ENCODE assay signal across 8 cellular contexts in the genomic region with DNA sequence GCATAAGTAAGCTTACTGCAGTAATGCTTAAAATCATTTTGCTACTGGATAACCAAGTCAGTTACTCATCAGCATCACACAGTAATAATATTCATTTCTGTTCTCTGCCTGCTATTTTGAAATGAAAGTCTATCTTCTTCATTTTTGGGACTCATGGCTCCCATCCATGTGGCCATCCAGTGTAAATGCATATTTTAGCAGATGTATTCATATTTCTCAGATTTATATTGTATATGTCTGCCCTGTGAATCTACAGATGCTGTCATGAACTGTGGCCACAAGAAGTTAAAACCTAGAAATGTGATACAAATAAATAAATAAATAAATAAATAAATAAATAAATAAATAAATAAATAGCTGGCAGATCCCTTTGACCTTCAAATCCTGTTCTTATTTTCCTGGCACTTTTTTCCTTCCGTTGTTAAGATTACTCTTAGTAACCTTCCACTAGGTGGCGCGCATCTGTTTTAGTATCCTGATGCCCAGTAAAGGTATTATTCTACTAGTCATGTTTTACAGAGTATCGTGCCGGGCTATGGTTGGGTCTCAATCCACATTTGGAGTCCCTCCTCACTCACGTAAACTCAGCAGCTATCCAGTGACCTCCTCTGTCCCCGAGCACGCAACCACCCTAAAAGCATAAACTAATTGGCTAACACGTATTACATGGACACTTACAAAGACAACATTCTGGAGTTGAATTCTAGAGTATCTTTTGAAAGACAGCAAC.
A peak's percentile ranks its signal among the peaks of the same experiment; 100 is the strongest.
DNase-seq lines count a peak whose midpoint lies in the region; ATAC-seq and TF ChIP-seq lines count a peak whose summit lies in the region.

No MANE protein-coding gene starts in this region.

- no peak for TF ChIP-seq EP300 in Ishikawa (IDR thresholded peaks at IDR 0.05; ENCODE audit: borderline replicate concordance)

- H3K9ac ChIP-seq in OCI-LY3 (ENCODE audit: low read length), result no peak overlapping the region

- no peaks in the 10 kb centered on the region for H3K27me3 ChIP-seq in OCI-LY3 (ENCODE audit: low read depth, low read length)

- no peaks in the 10 kb centered on the region for H4K20me1 ChIP-seq in OCI-LY3 (ENCODE audit: insufficient read depth, low read length)

- peaks cover 34 to 70% (median 61%) of the 10 kb centered on the region in 4 donors for H3K4me1 Mint-ChIP-seq in naive thymus-derived CD8-positive, alpha-beta T cell
- H3K4me1 Mint-ChIP-seq in stimulated activated naive CD8-positive, alpha-beta T cell treated with anti-CD3 and anti-CD28 coated beads, Interleukin-15, amount 100 ng/mL, for 72 hours, result peaks cover 75% of the 10 kb centered on the region

- TF ChIP-seq RAD21 in Ishikawa (IDR thresholded peaks at IDR 0.05; ENCODE audit: low read depth), result peak; percentile 61

- DNase-seq in activated CD8-positive, alpha-beta memory T cell treated with anti-CD3 and anti-CD28 coated beads, Interleukin-2, amount 50 U/mL, for 1 hour (ENCODE audit: extremely low read depth), result peak; percentile 63
- DNase-seq in epithelial cell of prostate (ENCODE audit: low read depth, low spot score), result peak; percentile 20
- DNase-seq in naive thymus-derived CD8-positive, alpha-beta T cell, result peak; percentile 53 to 83 (median 68)
- peak; percentile 60 to 62 for DNase-seq in stimulated activated naive CD8-positive, alpha-beta T cell treated with anti-CD3 and anti-CD28 coated beads, Interleukin-15, amount 100 ng/mL, for 72 hours

- H3K36me3 ChIP-seq in OCI-LY3 (replicated peaks; ENCODE audit: low read depth, low read length), result no peaks in the 10 kb centered on the region

- POLR2A ChIA-PET in naive thymus-derived CD8-positive, alpha-beta T cell (lab: Charles Lee), result interaction anchor here (0.6 to 17.3 kb wide), 12 partner anchors 16 to 147 kb away, joined by 3 to 431 read pairs (median 4); partner anchors contain the start of gene IL7R

- no peak overlapping the region for H3K4me2 ChIP-seq in OCI-LY3 (ENCODE audit: low read length)

- no peaks in the 10 kb centered on the region for H3K36me3 Mint-ChIP-seq in naive thymus-derived CD8-positive, alpha-beta T cell

- no peaks in the 10 kb centered on the region for H3K4me1 ChIP-seq in OCI-LY3 (ENCODE audit: low read length)

- no peaks in the 10 kb centered on the region for H3K79me2 ChIP-seq in OCI-LY3 (ENCODE audit: low read length)

- TF ChIP-seq CTCF in GM12875 (IDR thresholded peaks at IDR 0.05; ENCODE audit: borderline replicate concordance, insufficient read depth, low read depth, low read length), result peak; percentile 40; the same call in 1 of the 2 replicates
- TF ChIP-seq CTCF in OCI-LY3 (IDR thresholded peaks at IDR 0.05; ENCODE audit: low read depth, low read length), result peak; percentile 51

- peak overlapping the region; percentile 75 to 97 (median 92) for H3K27ac Mint-ChIP-seq in naive thymus-derived CD8-positive, alpha-beta T cell
- peak overlapping the region; percentile 71 to 92 for H3K27ac Mint-ChIP-seq in stimulated activated naive CD8-positive, alpha-beta T cell treated with anti-CD3 and anti-CD28 coated beads, Interleukin-15, amount 100 ng/mL, for 72 hours

- no peak overlapping the region for H2AFZ ChIP-seq in OCI-LY3 (ENCODE audit: low read depth, low read length)

- H3K4me3 ChIP-seq in GM12875 (ENCODE audit: low read depth, low read length) (no peak overlapping the region), OCI-LY3 (ENCODE audit: low read length) (no peak overlapping the region)

- no peaks in the 10 kb centered on the region for H3K27me3 Mint-ChIP-seq in naive thymus-derived CD8-positive, alpha-beta T cell
- H3K27me3 Mint-ChIP-seq in stimulated activated naive CD8-positive, alpha-beta T cell treated with anti-CD3 and anti-CD28 coated beads, Interleukin-15, amount 100 ng/mL, for 72 hours, result no peaks in the 10 kb centered on the region

- ATAC-seq in naive thymus-derived CD8-positive, alpha-beta T cell, result peak; percentile 54 to 60
- ATAC-seq in stimulated activated naive CD8-positive, alpha-beta T cell treated with anti-CD3 and anti-CD28 coated beads, Interleukin-15, amount 100 ng/mL, for 72 hours, result peak; percentile 44
- ATAC-seq in GM18858 (IDR thresholded peaks at IDR 0.05; ENCODE audit: unreplicated experiment), result no peak

- H3K27ac ChIP-seq in OCI-LY3 (ENCODE audit: low read length) (no peak overlapping the region), epithelial cell of prostate (no peak overlapping the region)

- no peaks in the 10 kb centered on the region for H3K9me3 ChIP-seq in OCI-LY3 (ENCODE audit: insufficient read depth, low read length)

- H3K9me3 Mint-ChIP-seq in naive thymus-derived CD8-positive, alpha-beta T cell, result no peaks in the 10 kb centered on the region
- H3K9me3 Mint-ChIP-seq in stimulated activated naive CD8-positive, alpha-beta T cell treated with anti-CD3 and anti-CD28 coated beads, Interleukin-15, amount 100 ng/mL, for 72 hours, result peaks cover 0 to 7% of the 10 kb centered on the region in 2 donors

- peak overlapping the region; percentile 20 to 84 (median 72) for H3K4me3 Mint-ChIP-seq in naive thymus-derived CD8-positive, alpha-beta T cell
- peak overlapping the region; percentile 51 to 64 for H3K4me3 Mint-ChIP-seq in stimulated activated naive CD8-positive, alpha-beta T cell treated with anti-CD3 and anti-CD28 coated beads, Interleukin-15, amount 100 ng/mL, for 72 hours

TF ChIP-seq in Ishikawa, 13 proteins besides CTCF, POLR2A, EP300 and RAD21:
- TF ChIP-seq YY1 (IDR thresholded peaks at IDR 0.05; ENCODE audit: low read depth), result no peak
- TF ChIP-seq TCF12 (IDR thresholded peaks at IDR 0.05; ENCODE audit: low read depth), result no peak
- no peak for TF ChIP-seq TAF1 (IDR thresholded peaks at IDR 0.05; ENCODE audit: low read depth)
- no peak for TF ChIP-seq ZBTB7A (IDR thresholded peaks at IDR 0.05; ENCODE audit: low read depth)
- no peak for TF ChIP-seq MAX (IDR thresholded peaks at IDR 0.05)
- no peak for TF ChIP-seq USF1 (IDR thresholded peaks at IDR 0.05)
- no peak for TF ChIP-seq FOXM1 (IDR thresholded peaks at IDR 0.05; ENCODE audit: borderline replicate concordance, low read depth)
- no peak for TF ChIP-seq CREB1 (IDR thresholded peaks at IDR 0.05; ENCODE audit: low read depth)
- no peak for TF ChIP-seq CEBPB (IDR thresholded peaks at IDR 0.05)
